ENCODE assay signal across 32 cellular contexts in the genomic region with DNA sequence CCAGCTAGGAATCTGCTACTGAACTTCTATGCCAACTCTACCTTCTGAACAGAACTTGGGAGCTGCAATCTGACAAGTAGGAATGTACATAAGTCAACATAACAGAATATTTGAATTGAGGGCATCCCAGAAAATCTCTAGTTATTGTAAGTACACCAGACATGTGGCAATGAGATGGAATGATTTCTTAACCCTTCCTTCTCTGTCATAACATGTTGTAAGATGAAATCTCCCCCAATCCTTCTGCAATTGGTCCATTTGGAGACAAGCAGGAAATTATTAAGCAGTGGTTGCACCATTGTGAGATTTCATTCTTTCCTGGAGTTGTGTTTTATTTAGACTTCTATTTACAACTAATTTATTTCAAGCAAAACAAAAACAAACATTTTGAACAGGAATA.
A peak's percentile ranks its signal among the peaks of the same experiment; 100 is the strongest.
DNase-seq lines count a peak whose midpoint lies in the region; TF ChIP-seq lines count a peak whose summit lies in the region.
"Had no signal": no experiment of that assay in that cellular context is flagged by ENCODE, and none has a peak within 500 bp of the region (broad histone marks: within the 10 kb centered on the region; RNA-seq: fewer than 3 reads in every experiment).

No MANE protein-coding gene starts in this region.

- H3K27ac ChIP-seq in GM23248 (no peak overlapping the region), mammary epithelial cell (ENCODE audit: insufficient read depth, low read depth, low read length) (no peak overlapping the region), mesenchymal stem cell (ENCODE audit: low read length, poor library complexity, severe bottlenecking) (no peak overlapping the region)
- H3K27ac ChIP-seq: brain microvascular endothelial cell, colonic mucosa, epithelial cell of prostate, tibial artery had no signal

- H3K18ac ChIP-seq in mesenchymal stem cell (ENCODE audit: low read depth in 1 of 2, low read length in 2 of 2) = no peak overlapping the region

- H3K9me2 ChIP-seq in GM23248 (ENCODE audit: insufficient read depth) = no peaks in the 10 kb centered on the region
- H3K9me2 ChIP-seq: SK-N-SH had no signal

- no peaks in the 10 kb centered on the region for H3K27me3 ChIP-seq in GM23248 (replicated peaks; ENCODE audit: insufficient read depth)
- no peaks in the 10 kb centered on the region for H3K27me3 ChIP-seq in mammary epithelial cell (ENCODE audit: insufficient read depth, low read length)
- H3K27me3 ChIP-seq in mesenchymal stem cell (ENCODE audit: control insufficient read depth in 1 of 2, insufficient read depth in 1 of 2, low read length in 2 of 2) = peaks cover 0 to 31% of the 10 kb centered on the region in 2 experiments
- H3K27me3 ChIP-seq: brain microvascular endothelial cell, colonic mucosa, MG63, tibial artery had no signal

- H3K9ac ChIP-seq in GM23248 (no peak overlapping the region), mammary epithelial cell (ENCODE audit: insufficient read depth, low read length) (no peak overlapping the region), mesenchymal stem cell (ENCODE audit: low read length) (no peak overlapping the region)
- H3K9ac ChIP-seq: SK-N-SH had no signal

- H3K79me2 ChIP-seq in GM23248 (ENCODE audit: insufficient read depth) = no peaks in the 10 kb centered on the region
- no peaks in the 10 kb centered on the region for H3K79me2 ChIP-seq in mammary epithelial cell (ENCODE audit: insufficient read depth, low read length)

- H3K4me1 ChIP-seq in GM23248 (ENCODE audit: insufficient read depth) (no peaks in the 10 kb centered on the region), mammary epithelial cell (ENCODE audit: insufficient read depth, low read length) (no peaks in the 10 kb centered on the region), mesenchymal stem cell (ENCODE audit: control insufficient read depth, insufficient read depth, low read depth, low read length) (no peaks in the 10 kb centered on the region)
- H3K4me1 ChIP-seq: Caco-2, colonic mucosa, tibial artery had no signal

- H3K14ac ChIP-seq in mesenchymal stem cell (ENCODE audit: low read length in 2 of 2) = no peak overlapping the region

- H3K23ac ChIP-seq in mesenchymal stem cell (ENCODE audit: low read length in 2 of 2) = no peak overlapping the region

- H2AK5ac ChIP-seq in mesenchymal stem cell (ENCODE audit: low read length, severe bottlenecking) = no peak overlapping the region

- no peak overlapping the region for H4K8ac ChIP-seq in mesenchymal stem cell (ENCODE audit: low read length)

- H3K4me3 ChIP-seq in GM23248 = no peak overlapping the region
- H3K4me3 ChIP-seq in mammary epithelial cell (replicated peaks in 1 of 3; ENCODE audit: insufficient read depth in 1 of 3, low read depth in 2 of 3, low read length in 3 of 3) = no peak overlapping the region
- no peak overlapping the region for H3K4me3 ChIP-seq in mesenchymal stem cell (ENCODE audit: insufficient read depth in 1 of 2, low read depth in 1 of 2, low read length in 2 of 2)
- H3K4me3 ChIP-seq: colonic mucosa, K562, MG63, tibial artery had no signal

- H2BK120ac ChIP-seq in mesenchymal stem cell (ENCODE audit: low read depth, low read length) = no peak overlapping the region

- no TSS peak for BruUV-seq in mammary epithelial cell (replicated peaks; lab: Mats Ljungman, UMichigan)

- H3K4ac ChIP-seq in mesenchymal stem cell (ENCODE audit: low read depth in 1 of 2, low read length in 2 of 2) = no peak overlapping the region

- in situ Hi-C loops in GM23248 (cut with MboI) (no loop called here), mammary epithelial cell (cut with MboI; ENCODE audit: low sequenced_read_pairs in 2 of 2) (no loop called here)

- no peak overlapping the region for H2BK15ac ChIP-seq in mesenchymal stem cell (ENCODE audit: low read depth, poor library complexity, severe bottlenecking)

- no peak for TF ChIP-seq CTCF in mammary epithelial cell (conservative IDR thresholded peaks at IDR 0.05 in 1 of 2, IDR thresholded peaks at IDR 0.05 in 1 of 2; ENCODE audit: extremely low read depth in 1 of 2, insufficient read depth in 1 of 2, low read depth in 1 of 2, low read length in 2 of 2)

- H3K9me3 ChIP-seq in GM23248 (ENCODE audit: low read depth) (no peaks in the 10 kb centered on the region), mammary epithelial cell (replicated peaks; ENCODE audit: insufficient read depth, low read length) (no peaks in the 10 kb centered on the region), mesenchymal stem cell (ENCODE audit: control insufficient read depth, low read length) (no peaks in the 10 kb centered on the region)
- H3K9me3 ChIP-seq: Caco-2, colonic mucosa, MG63, SK-N-SH, tibial artery had no signal

- dilution Hi-C loops in mammary epithelial cell (cut with HindIII; ENCODE audit: low sequenced_read_pairs) = loop anchor here (5.0 kb wide), 1 partner anchor 46 kb away; no protein-coding TSS in a partner anchor

- no peak overlapping the region for H2BK5ac ChIP-seq in mesenchymal stem cell (ENCODE audit: low read depth, low read length, poor library complexity, severe bottlenecking)

- H4K20me1 ChIP-seq in GM23248 (ENCODE audit: insufficient read depth) (no peaks in the 10 kb centered on the region), mammary epithelial cell (ENCODE audit: insufficient read depth, low read length) (no peaks in the 10 kb centered on the region)

- no peaks in the 10 kb centered on the region for H3K79me1 ChIP-seq in mesenchymal stem cell (replicated peaks; ENCODE audit: low read length, poor library complexity, severe bottlenecking)

- DNase-seq in GM23248 = peak; percentile 32
- DNase-seq in NCI-H226 = peak; percentile 11
- DNase-seq in mammary epithelial cell = peak; percentile 35
- peak; percentile 27 for DNase-seq in mesenchymal stem cell
- no peak for DNase-seq in NCI-H146 (lab: John Stamatoyannopoulos, UW)
- DNase-seq in NCI-H128 (lab: John Stamatoyannopoulos, UW; ENCODE audit: unreplicated experiment) = no peak
- DNase-seq in NCI-H1417 treated with DMSO at 0.1 percent for 48 hours (lab: John Stamatoyannopoulos, UW) = no peak
- DNase-seq: activated CD4-positive, alpha-beta memory T cell treated with anti-CD3 and anti-CD28 coated beads for 36 hours; activated CD4-positive, CD25-positive, alpha-beta regulatory T cell treated with anti-CD3 and anti-CD28 coated beads, Interleukin-2, amount 50 U/mL, for 72 hours; activated naive CD4-positive, alpha-beta T cell; activated T-cell treated with anti-CD3 and anti-CD28 coated beads, Interleukin-2, amount 50 U/mL, for 72 hours; amygdala; brain microvascular endothelial cell; C1 segment of cervical spinal cord; Caco-2; colonic mucosa; DMS79 treated with DMSO at 0.1 percent for 48 hours; effector CD4-positive, alpha-beta T cell; GDM1; MG63; NCI-H1694; NCI-H446; NCI-H82; nephron progenitor cell; OCI-M1; SK-N-SH; stimulated activated CD4-positive, alpha-beta T cell treated with anti-CD3 and anti-CD28 coated beads, Interleukin-15, amount 100 ng/mL, for 24 hours; stimulated activated CD4-positive, alpha-beta T cell treated with anti-CD3 and anti-CD28 coated beads, Interleukin-4, amount 100 ng/mL, for 4 hours; T-helper 2 cell; tibial artery had no signal

- H2AFZ ChIP-seq in GM23248 (no peak overlapping the region), mammary epithelial cell (ENCODE audit: low read depth, low read length) (no peak overlapping the region), mesenchymal stem cell (ENCODE audit: low read depth, low read length) (no peak overlapping the region)

- H4K91ac ChIP-seq in mesenchymal stem cell (ENCODE audit: low read length) = no peak overlapping the region

- peaks cover 12% of the 10 kb centered on the region; the same call in 1 of the 2 replicates for H3F3A ChIP-seq in GM23248 (ENCODE audit: insufficient read depth)

- no peak overlapping the region for H2BK12ac ChIP-seq in mesenchymal stem cell (ENCODE audit: low read length in 2 of 2)

- CTCF ChIA-PET in mammary epithelial cell (lab: Charles Lee; ENCODE audit: low non-redundant PET) = no interaction called here

- no peak overlapping the region for H3K4me2 ChIP-seq in GM23248 (ENCODE audit: unreplicated experiment)
- no peak overlapping the region for H3K4me2 ChIP-seq in mammary epithelial cell (ENCODE audit: insufficient read depth, low read depth, low read length)
- no peak overlapping the region for H3K4me2 ChIP-seq in mesenchymal stem cell (ENCODE audit: low read length, poor library complexity, severe bottlenecking)
- H3K4me2 ChIP-seq: SK-N-SH had no signal

- H3K36me3 ChIP-seq in GM23248 (ENCODE audit: low read depth) (no peaks in the 10 kb centered on the region), mammary epithelial cell (ENCODE audit: insufficient read depth, low read length) (no peaks in the 10 kb centered on the region), mesenchymal stem cell (ENCODE audit: control insufficient read depth in 1 of 2, insufficient read depth in 2 of 2, low read depth in 1 of 2, low read length in 2 of 2) (no peaks in the 10 kb centered on the region)
- H3K36me3 ChIP-seq: brain microvascular endothelial cell, colonic mucosa, MG63, tibial artery had no signal

- intact Hi-C loops in mammary epithelial cell (cut with micrococcal nuclease) = no loop called here

Comparison
In these comparisons a context has a peak if more than half of its experiments do, and no peak if none do; other contexts are left out.
1. DNase-seq: peak in GM23248 (single experiment), NCI-H226 (single experiment), mammary epithelial cell (single experiment) and mesenchymal stem cell (single experiment); none in NCI-H146 (single experiment), NCI-H128 (single experiment) and NCI-H1417 treated with DMSO at 0.1 percent for 48 hours (single experiment).